ENCODE assay signal across 11 cellular contexts in the genomic region with DNA sequence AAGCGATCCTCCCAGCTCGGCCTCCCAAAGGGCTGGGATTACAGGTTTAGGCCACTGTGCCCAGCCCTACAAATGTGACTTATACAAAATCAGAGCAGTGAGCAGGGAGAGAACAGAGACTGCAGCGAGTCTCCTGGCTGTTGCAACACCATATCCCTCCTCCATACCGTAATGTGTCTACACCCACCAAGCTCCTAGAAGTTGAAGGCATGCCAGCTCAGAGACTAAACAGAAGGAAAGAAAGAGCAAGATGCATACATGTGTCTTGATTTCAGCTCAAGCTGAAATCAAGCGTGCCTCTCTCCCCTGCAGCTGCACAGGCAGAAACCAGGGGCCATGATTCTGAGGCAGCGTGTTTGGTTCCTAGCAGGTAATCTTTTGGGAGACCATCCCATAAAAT. TPM values are rescaled to one million over a fixed set of nuclear protein-coding genes. Genes with fewer than 3 reads are reported as not detected.
A peak's percentile ranks its signal among the peaks of the same experiment; 100 is the strongest.
DNase-seq lines count a peak whose midpoint lies in the region; ATAC-seq and TF ChIP-seq lines count a peak whose summit lies in the region.
"Had no signal": no experiment of that assay in that cellular context is flagged by ENCODE, and none has a peak within 500 bp of the region (broad histone marks: within the 10 kb centered on the region; RNA-seq: fewer than 3 reads in every experiment).

No MANE protein-coding gene starts in this region.

- POLR2A ChIA-PET in CD8-positive, alpha-beta memory T cell (lab: Charles Lee) = interaction anchor here (0.7 kb wide), 1 partner anchor 47 kb away, joined by 3 read pairs; no protein-coding TSS in a partner anchor

- peaks cover 0 to 3% of the 10 kb centered on the region in 2 donors for H3K27me3 Mint-ChIP-seq in CD8-positive, alpha-beta memory T cell

- DNase-seq in EH (ENCODE audit: low read depth) = peak; percentile 92
- DNase-seq in adipocyte (ENCODE audit: low read depth) = peak; percentile 94
- peak; percentile 98 for DNase-seq in fibroblast of villous mesenchyme (ENCODE audit: low read depth)
- DNase-seq in renal cortical epithelial cell (ENCODE audit: low read depth) = peak; percentile 43
- DNase-seq in left colon = no peak
- no peak for DNase-seq in CD8-positive, alpha-beta memory T cell
- DNase-seq: NCI-H1436, T-helper 1 cell had no signal

- H3K9me3 ChIP-seq in adipocyte (ENCODE audit: control insufficient read depth, low read length) = no peaks in the 10 kb centered on the region
- H3K9me3 ChIP-seq in CD8-positive, alpha-beta memory T cell (ENCODE audit: low read length) = no peaks in the 10 kb centered on the region

- H3K4me3 Mint-ChIP-seq in CD8-positive, alpha-beta memory T cell = no peak overlapping the region
- H3K4me3 Mint-ChIP-seq: activated T-helper 1 cell treated with anti-CD3 and anti-CD28 coated beads, Interleukin-12 subunit alpha, Interleukin-12 subunit beta, Interleukin-2, Interleukin-4 antibody, amounts not matched to agents 30 ng/mL and 10 ng/mL and 1 ng/mL, durations not matched to agents 14 hours and 24 hours and 36 hours had no signal

- peaks cover 82% of the 10 kb centered on the region for H3K4me1 ChIP-seq in adipocyte (ENCODE audit: control insufficient read depth, insufficient read depth, low read length)
- H3K4me1 ChIP-seq in CD8-positive, alpha-beta memory T cell (ENCODE audit: insufficient read depth, low read length) = peaks cover 3% of the 10 kb centered on the region

- no peak for ATAC-seq in left colon
- ATAC-seq in HG03520 (IDR thresholded peaks at IDR 0.05; ENCODE audit: unreplicated experiment) = no peak
- ATAC-seq in HG03460 (IDR thresholded peaks at IDR 0.05; ENCODE audit: unreplicated experiment) = no peak

- H3K4me3 ChIP-seq in adipocyte (ENCODE audit: low read length) (peak overlapping the region; percentile 78), fibroblast of villous mesenchyme (ENCODE audit: low read depth, low read length) (no peak overlapping the region)
- no peak overlapping the region for H3K4me3 ChIP-seq in CD8-positive, alpha-beta memory T cell (ENCODE audit: low read length)

- intact Hi-C loops in left colon (cut with DNase I, micrococcal nuclease) = no loop called here

- no peak overlapping the region for H3K27ac ChIP-seq in CD8-positive, alpha-beta memory T cell (ENCODE audit: low read depth, low read length)

- H3K36me3 ChIP-seq in adipocyte (ENCODE audit: control insufficient read depth, insufficient read depth, low read length, severe bottlenecking) = no peaks in the 10 kb centered on the region
- no peaks in the 10 kb centered on the region for H3K36me3 ChIP-seq in CD8-positive, alpha-beta memory T cell (ENCODE audit: insufficient read depth, low read length)

- H3K36me3 Mint-ChIP-seq in CD8-positive, alpha-beta memory T cell = peaks cover 0 to 2% (median 0%) of the 10 kb centered on the region in 3 donors

- H3K27me3 ChIP-seq in adipocyte (replicated peaks; ENCODE audit: control insufficient read depth, insufficient read depth, low read length) = no peaks in the 10 kb centered on the region
- no peaks in the 10 kb centered on the region for H3K27me3 ChIP-seq in CD8-positive, alpha-beta memory T cell (ENCODE audit: insufficient read depth, low read length, poor library complexity, severe bottlenecking)

- peak overlapping the region; percentile 88 for H3K9ac ChIP-seq in adipocyte (ENCODE audit: low read length)

- H3K9me3 Mint-ChIP-seq in CD8-positive, alpha-beta memory T cell = no peaks in the 10 kb centered on the region
- H3K9me3 Mint-ChIP-seq: activated T-helper 1 cell treated with anti-CD3 and anti-CD28 coated beads, Interleukin-12 subunit alpha, Interleukin-12 subunit beta, Interleukin-2, Interleukin-4 antibody, amounts not matched to agents 30 ng/mL and 10 ng/mL and 1 ng/mL, durations not matched to agents 14 hours and 24 hours and 36 hours had no signal

- no peak for TF ChIP-seq CTCF in fibroblast of villous mesenchyme (IDR thresholded peaks at IDR 0.05; ENCODE audit: insufficient read depth, low read depth, low read length)

- H3K27ac Mint-ChIP-seq in CD8-positive, alpha-beta memory T cell = no peak overlapping the region
- H3K27ac Mint-ChIP-seq: activated T-helper 1 cell treated with anti-CD3 and anti-CD28 coated beads, Interleukin-12 subunit alpha, Interleukin-12 subunit beta, Interleukin-2, Interleukin-4 antibody, amounts not matched to agents 30 ng/mL and 10 ng/mL and 1 ng/mL, durations not matched to agents 14 hours and 24 hours and 36 hours had no signal

- H3K4me1 Mint-ChIP-seq in CD8-positive, alpha-beta memory T cell = peaks cover 17 to 59% (median 36%) of the 10 kb centered on the region in 3 donors

- CTCF ChIA-PET in CD8-positive, alpha-beta memory T cell (lab: Charles Lee) = interaction anchor here (1.3 kb wide), 1 partner anchor 101 kb away, joined by 3 read pairs; no protein-coding TSS in a partner anchor

RNA-seq across cellular contexts. Expression of gene AFAP1, which starts 34.7 kb away (rescaled TPM):
- total RNA-seq in fibroblast of villous mesenchyme = 84.4 and 133 TPM in 2 replicates
- 20.0 and 27.2 TPM in 2 replicates for total RNA-seq in renal cortical epithelial cell
- total RNA-seq in left colon = 10 to 100 TPM; 41.2 to 46.2 TPM
- 10 to 100 TPM; 18.4 to 19.9 TPM for total RNA-seq in CD8-positive, alpha-beta memory T cell
- 2.3 TPM for polyA plus RNA-seq in CD8-positive, alpha-beta memory T cell

Comparison
In these comparisons a context has a peak if more than half of its experiments do, and no peak if none do; other contexts are left out.
1. DNase-seq: peak in EH (single experiment), adipocyte (single experiment), fibroblast of villous mesenchyme (single experiment) and renal cortical epithelial cell (single experiment); none in left colon (0 of 2) and CD8-positive, alpha-beta memory T cell (0 of 5).